In the genomic region with DNA sequence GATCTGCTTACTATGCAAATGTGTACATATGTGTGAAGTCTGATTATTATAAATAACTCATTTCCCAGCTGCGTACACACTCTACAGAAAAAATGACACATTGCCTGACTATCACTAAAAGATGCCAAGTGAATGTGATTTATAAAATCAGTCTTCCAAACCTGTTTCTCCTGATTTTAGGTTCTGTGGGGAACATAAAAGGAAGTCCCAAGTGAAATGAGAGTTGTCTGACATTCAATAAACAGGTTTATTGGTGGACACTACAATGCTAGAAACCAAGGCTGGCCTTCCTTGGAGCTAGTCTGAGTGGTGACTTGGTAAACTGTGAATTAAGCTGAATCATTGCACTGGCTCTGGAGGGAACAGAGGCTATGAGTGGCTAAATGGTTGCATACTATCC, we compare ENCODE assay signal across 5 cellular contexts.
"Had no signal": no experiment of that assay in that cellular context is flagged by ENCODE, and none has a peak within 500 bp of the region (broad histone marks: within the 10 kb centered on the region; RNA-seq: fewer than 3 reads in every experiment).

No MANE protein-coding gene starts in this region.

- H3K4me3 ChIP-seq: K562 had no signal

- H3K27ac ChIP-seq: HL-60 had no signal

- ATAC-seq: HepG2, K562 had no signal

- DNase-seq: IMR-90, KBM-7 had no signal
